In genomic region chr10:58996866-58997265, GRCh38 we compare ENCODE assay signal across 14 cellular contexts.
A peak's percentile ranks its signal among the peaks of the same experiment; 100 is the strongest.
DNase-seq lines count a peak whose midpoint lies in the region; ATAC-seq and TF ChIP-seq lines count a peak whose summit lies in the region.
"Had no signal": no experiment of that assay in that cellular context is flagged by ENCODE, and none has a peak within 500 bp of the region (broad histone marks: within the 10 kb centered on the region; RNA-seq: fewer than 3 reads in every experiment).

No MANE protein-coding gene starts in this region.

- no peaks in the 10 kb centered on the region for H3K36me3 ChIP-seq in thoracic aorta

- H3K27ac ChIP-seq in angular gyrus (ENCODE audit: low read depth, low read length) (peak overlapping the region; percentile 98), dorsolateral prefrontal cortex (peak overlapping the region; percentile 77 to 100 (median 98)), thoracic aorta (peak overlapping the region; percentile 90 to 91)

- H3K9me3 ChIP-seq in thoracic aorta = no peaks in the 10 kb centered on the region
- H3K9me3 ChIP-seq: Caco-2 had no signal

- H3K27me3 ChIP-seq in dorsolateral prefrontal cortex (no peaks in the 10 kb centered on the region), thoracic aorta (replicated peaks; ENCODE audit: insufficient read depth) (no peaks in the 10 kb centered on the region)

- intact Hi-C loops in dorsolateral prefrontal cortex (cut with DNase I) = loop anchor here in 1 of 2 donors (5.0 kb wide), 1 partner anchor 180 kb away; the partner anchor contains the start of gene PHYHIPL

- no peak for TF ChIP-seq CTCF in GM12865 (IDR thresholded peaks at IDR 0.05; ENCODE audit: insufficient read depth, low read depth, low read length, missing control alignments)
- TF ChIP-seq CTCF in dorsolateral prefrontal cortex (IDR thresholded peaks at IDR 0.05 in 54 of 56, conservative IDR thresholded peaks at IDR 0.05 in 2 of 56; ENCODE audit: low read depth in 1 of 56, partially characterized antibody in 56 of 56) = no peak
- no peak for TF ChIP-seq CTCF in thoracic aorta (IDR thresholded peaks at IDR 0.05)

- ATAC-seq in thoracic aorta (ENCODE audit: insufficient number of reproducible peaks, low FRiP score, low read depth) (no peak), HG03565 (IDR thresholded peaks at IDR 0.05; ENCODE audit: unreplicated experiment) (no peak)
- ATAC-seq: HCT116 had no signal

- DNase-seq in GM12865 (ENCODE audit: low read depth) = peak; percentile 55
- no peak for DNase-seq in dorsolateral prefrontal cortex
- DNase-seq in thoracic aorta (ENCODE audit: low spot score) = no peak
- no peak for DNase-seq in activated CD4-positive, alpha-beta T cell treated with anti-CD3 and anti-CD28 coated beads for 1 hour
- no peak for DNase-seq in NK-92 (lab: John Stamatoyannopoulos, UW; ENCODE audit: unreplicated experiment)
- DNase-seq: C1 segment of cervical spinal cord; Caco-2; CD4-positive, alpha-beta T cell; GOT3; H7; HFFc6 had no signal

- H3K4me3 ChIP-seq in GM12865 (ENCODE audit: low read depth, low read length) (no peak overlapping the region), dorsolateral prefrontal cortex (no peak overlapping the region), thoracic aorta (no peak overlapping the region)

- H3K4me1 ChIP-seq in thoracic aorta (ENCODE audit: control insufficient read depth in 1 of 2, low read depth in 2 of 2) = peaks cover 36 to 80% of the 10 kb centered on the region in 2 donors
